ENCODE assay signal across 9 cellular contexts in the genomic region with DNA sequence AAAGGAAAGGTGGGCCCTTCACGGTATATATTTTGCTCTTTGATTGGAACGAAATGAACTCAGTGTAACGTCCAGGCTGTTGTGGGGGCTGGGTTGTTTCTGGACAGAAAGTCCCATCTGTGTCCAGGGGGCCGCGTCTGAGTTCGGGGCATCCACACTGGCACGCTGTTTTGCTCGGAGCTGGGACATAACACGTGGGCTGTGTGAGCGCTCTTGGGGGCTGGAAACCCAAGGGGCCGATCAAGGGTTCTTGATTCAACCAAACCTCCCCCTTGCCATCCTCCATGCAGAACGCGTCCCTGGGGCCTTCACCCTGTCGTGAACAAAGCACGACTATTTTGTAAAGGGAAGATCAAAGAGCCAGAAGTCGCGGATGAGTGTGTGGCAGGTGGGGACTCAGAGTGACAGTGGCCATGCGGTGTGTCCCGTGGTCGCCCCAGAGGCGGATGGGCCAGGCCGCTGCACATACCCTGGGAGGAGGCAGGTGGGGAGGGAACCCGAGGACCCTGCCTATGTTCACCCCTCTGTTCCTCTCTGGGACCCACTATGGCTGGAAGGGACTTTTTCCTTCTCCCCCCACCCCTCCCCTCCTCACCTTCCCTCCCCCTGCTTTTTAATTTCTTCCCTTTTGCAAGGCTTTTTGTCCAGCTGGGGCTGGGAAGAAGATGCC.
A peak's percentile ranks its signal among the peaks of the same experiment; 100 is the strongest.
DNase-seq lines count a peak whose midpoint lies in the region; TF ChIP-seq lines count a peak whose summit lies in the region.
"Had no signal": no experiment of that assay in that cellular context is flagged by ENCODE, and none has a peak within 500 bp of the region (broad histone marks: within the 10 kb centered on the region; RNA-seq: fewer than 3 reads in every experiment).

No MANE protein-coding gene starts in this region.

- H3K4me3 Mint-ChIP-seq in activated naive CD8-positive, alpha-beta T cell treated with anti-CD3 and anti-CD28 coated beads for 36 hours, result peak overlapping the region; percentile 68

- H3K27ac ChIP-seq in A673 (ENCODE audit: low read depth, low read length, poor library complexity, severe bottlenecking), result no peak overlapping the region
- no peak overlapping the region for H3K27ac ChIP-seq in uterus

- H3K9me3 ChIP-seq in A673 (ENCODE audit: low read depth, low read length, poor library complexity, severe bottlenecking) (no peaks in the 10 kb centered on the region), ES-I3 (ENCODE audit: control insufficient read depth, insufficient read depth, low read length) (peaks cover 7% of the 10 kb centered on the region), uterus (no peaks in the 10 kb centered on the region)

- no peaks in the 10 kb centered on the region for H3K9me3 Mint-ChIP-seq in activated naive CD8-positive, alpha-beta T cell treated with anti-CD3 and anti-CD28 coated beads for 36 hours

- intact Hi-C loops in A673 (cut with micrococcal nuclease; ENCODE audit: unreplicated experiment) (no loop called here), uterus (cut with DNase I; ENCODE audit: low total_unique reads) (loop anchor here (10.0 kb wide), 1 partner anchor 47 kb away; no protein-coding TSS in a partner anchor)

- DNase-seq in A673 (ENCODE audit: low spot score), result no peak
- no peak for DNase-seq in activated naive CD8-positive, alpha-beta T cell treated with anti-CD3 and anti-CD28 coated beads for 36 hours
- peak; percentile 72 for DNase-seq in mesenteric fat pad (ENCODE audit: low spot score)
- DNase-seq in uterus, result no peak
- no peak for DNase-seq in GM03348 (ENCODE audit: low spot score)
- no peak for DNase-seq in stimulated activated CD4-positive, alpha-beta T cell treated with anti-CD3 and anti-CD28 coated beads, Interleukin-12 subunit alpha, Interleukin-12 subunit beta, amount 100 ng/mL, for 4 hours
- DNase-seq in NCI-H345 treated with DMSO at 0.1 percent for 48 hours (lab: John Stamatoyannopoulos, UW; ENCODE audit: unreplicated experiment), result no peak

- H3K36me3 ChIP-seq in A673 (ENCODE audit: insufficient read depth, low read length, poor library complexity, severe bottlenecking), result no peaks in the 10 kb centered on the region
- no peaks in the 10 kb centered on the region for H3K36me3 ChIP-seq in ES-I3 (ENCODE audit: insufficient read depth, low read length)
- H3K36me3 ChIP-seq in uterus, result no peaks in the 10 kb centered on the region

- no TSS peak for BruUV-seq in A673 (replicated peaks; lab: Mats Ljungman, UMichigan)

- H3K36me3 Mint-ChIP-seq in activated naive CD8-positive, alpha-beta T cell treated with anti-CD3 and anti-CD28 coated beads for 36 hours, result no peaks in the 10 kb centered on the region

- H3K4me1 Mint-ChIP-seq in activated naive CD8-positive, alpha-beta T cell treated with anti-CD3 and anti-CD28 coated beads for 36 hours, result peaks cover 1% of the 10 kb centered on the region

- H3K4me3 ChIP-seq in A673 (ENCODE audit: low read depth, low read length, poor library complexity, severe bottlenecking) (peak overlapping the region; percentile 49), uterus (no peak overlapping the region)
- H3K4me3 ChIP-seq: K562 had no signal

- POLR2A ChIA-PET in A673 (lab: Charles Lee; ENCODE audit: low non-redundant PET), result no interaction called here

- CTCF ChIA-PET in A673 (lab: Charles Lee), result no interaction called here

- H3K27me3 ChIP-seq in A673 (replicated peaks; ENCODE audit: insufficient read depth, low read depth, low read length, poor library complexity), result no peaks in the 10 kb centered on the region
- no peaks in the 10 kb centered on the region for H3K27me3 ChIP-seq in uterus

- TF ChIP-seq POLR2A in uterus (IDR thresholded peaks at IDR 0.05), result no peak

- H3K27me3 Mint-ChIP-seq in activated naive CD8-positive, alpha-beta T cell treated with anti-CD3 and anti-CD28 coated beads for 36 hours, result peaks cover 26% of the 10 kb centered on the region

- H3K27ac Mint-ChIP-seq in activated naive CD8-positive, alpha-beta T cell treated with anti-CD3 and anti-CD28 coated beads for 36 hours, result no peak overlapping the region

- TF ChIP-seq CTCF in A673 (conservative IDR thresholded peaks at IDR 0.05; ENCODE audit: low read depth, low read length) (no peak), uterus (IDR thresholded peaks at IDR 0.05) (no peak)

- H3K9ac ChIP-seq in ES-I3 (ENCODE audit: low read depth, low read length), result peak overlapping the region; percentile 80

- H3K4me1 ChIP-seq in A673 (ENCODE audit: insufficient read depth, low read length, poor library complexity, severe bottlenecking), result peaks cover 8% of the 10 kb centered on the region
- H3K4me1 ChIP-seq in ES-I3 (ENCODE audit: insufficient read depth, low read length), result no peaks in the 10 kb centered on the region
- H3K4me1 ChIP-seq in uterus, result peaks cover 0 to 10% of the 10 kb centered on the region in 2 donors
